Comparison of ENCODE assay signal across 9 cellular contexts in the genomic region with DNA sequence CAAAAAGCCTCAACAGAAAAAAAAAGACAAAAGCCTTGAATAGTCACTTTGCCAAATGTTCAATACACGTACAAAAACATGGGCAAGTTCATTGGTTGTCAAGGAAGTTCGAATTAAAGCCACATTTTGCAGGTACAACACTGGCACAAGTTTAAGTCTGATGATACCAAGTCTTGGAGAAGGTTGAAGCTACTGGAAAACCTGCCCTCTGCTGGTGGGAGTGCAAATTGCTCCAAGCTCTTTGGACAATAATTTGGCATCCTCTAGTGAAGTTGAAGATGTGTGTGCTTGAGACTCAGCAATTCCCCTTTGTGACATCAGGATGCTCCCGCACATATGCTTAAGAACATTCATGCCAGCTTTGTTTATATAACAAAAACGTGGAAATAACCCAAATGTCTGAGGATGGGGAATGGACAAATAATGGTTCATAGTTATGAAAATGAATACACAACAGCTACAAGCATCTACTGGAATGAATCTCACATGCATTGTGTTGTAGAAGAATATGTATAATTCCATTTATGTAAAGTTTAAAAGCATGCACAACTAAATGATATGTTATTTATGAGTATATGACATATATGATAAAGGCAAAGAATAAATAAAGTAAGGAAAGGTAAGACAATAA.
A peak's percentile ranks its signal among the peaks of the same experiment; 100 is the strongest.
DNase-seq lines count a peak whose midpoint lies in the region; ATAC-seq and TF ChIP-seq lines count a peak whose summit lies in the region.
"Had no signal": no experiment of that assay in that cellular context is flagged by ENCODE, and none has a peak within 500 bp of the region (broad histone marks: within the 10 kb centered on the region; RNA-seq: fewer than 3 reads in every experiment).

No MANE protein-coding gene starts in this region.

- no peak for TF ChIP-seq EP300 in upper lobe of left lung (IDR thresholded peaks at IDR 0.05)

- H3K9me3 ChIP-seq in neural progenitor cell (ENCODE audit: low read depth) (no peaks in the 10 kb centered on the region), upper lobe of left lung (no peaks in the 10 kb centered on the region)

- TF ChIP-seq CTCF in CD14-positive monocyte (IDR thresholded peaks at IDR 0.05) (peak; percentile 80), neural progenitor cell (IDR thresholded peaks at IDR 0.05) (peak; percentile 93), upper lobe of left lung (IDR thresholded peaks at IDR 0.05) (peak; percentile 46 to 71 (median 68))

- H3K27me3 ChIP-seq in neural progenitor cell (no peaks in the 10 kb centered on the region), upper lobe of left lung (no peaks in the 10 kb centered on the region)

- no peak for TF ChIP-seq POLR2A in upper lobe of left lung (IDR thresholded peaks at IDR 0.05)

- no peak overlapping the region for H2AFZ ChIP-seq in neural progenitor cell (replicated peaks)

- H3K27me3 Mint-ChIP-seq in CD14-positive monocyte (ENCODE audit: low read depth in 3 of 3) (peaks cover 0 to 4% (median 2%) of the 10 kb centered on the region in 3 donors), neural progenitor cell (ENCODE audit: insufficient read depth, low read depth) (no peaks in the 10 kb centered on the region)
- peaks cover 13% of the 10 kb centered on the region for H3K27me3 Mint-ChIP-seq in activated CD4-positive, alpha-beta memory T cell treated with anti-CD3 and anti-CD28 coated beads for 36 hours

- H3K36me3 ChIP-seq in neural progenitor cell (no peaks in the 10 kb centered on the region), upper lobe of left lung (no peaks in the 10 kb centered on the region)

- no peaks in the 10 kb centered on the region for H4K20me1 ChIP-seq in neural progenitor cell (ENCODE audit: low read depth)

- H3K27ac Mint-ChIP-seq in CD14-positive monocyte = no peak overlapping the region
- no peak overlapping the region for H3K27ac Mint-ChIP-seq in activated CD4-positive, alpha-beta memory T cell treated with anti-CD3 and anti-CD28 coated beads for 36 hours
- H3K27ac Mint-ChIP-seq in neural progenitor cell = no peak overlapping the region
- H3K27ac Mint-ChIP-seq: stimulated activated naive CD8-positive, alpha-beta T cell treated with anti-CD3 and anti-CD28 coated beads, Interleukin-15, Interleukin-2, amounts not matched to agents 100 ng/mL and 50 ng/mL, for 24 hours had no signal

- H3K9me3 Mint-ChIP-seq in CD14-positive monocyte (peaks cover 0 to 10% (median 0%) of the 10 kb centered on the region in 7 donors), neural progenitor cell (no peaks in the 10 kb centered on the region)
- no peaks in the 10 kb centered on the region for H3K9me3 Mint-ChIP-seq in activated CD4-positive, alpha-beta memory T cell treated with anti-CD3 and anti-CD28 coated beads for 36 hours
- H3K9me3 Mint-ChIP-seq: stimulated activated naive CD8-positive, alpha-beta T cell treated with anti-CD3 and anti-CD28 coated beads, Interleukin-15, Interleukin-2, amounts not matched to agents 100 ng/mL and 50 ng/mL, for 24 hours had no signal

- POLR2A ChIA-PET in activated CD4-positive, alpha-beta memory T cell treated with anti-CD3 and anti-CD28 coated beads for 36 hours (lab: Charles Lee) = interaction anchor here (0.7 kb wide), 2 partner anchors 87 to 602 kb away, joined by 3 to 4 read pairs; no protein-coding TSS in a partner anchor

- H3K27ac ChIP-seq in epithelial cell of prostate = no peak overlapping the region
- no peak overlapping the region for H3K27ac ChIP-seq in neural progenitor cell
- no peak overlapping the region for H3K27ac ChIP-seq in upper lobe of left lung

- H3K4me3 Mint-ChIP-seq in CD14-positive monocyte (no peak overlapping the region), neural progenitor cell (no peak overlapping the region)
- no peak overlapping the region for H3K4me3 Mint-ChIP-seq in activated CD4-positive, alpha-beta memory T cell treated with anti-CD3 and anti-CD28 coated beads for 36 hours
- H3K4me3 Mint-ChIP-seq: stimulated activated naive CD8-positive, alpha-beta T cell treated with anti-CD3 and anti-CD28 coated beads, Interleukin-15, Interleukin-2, amounts not matched to agents 100 ng/mL and 50 ng/mL, for 24 hours had no signal

- no peak overlapping the region for H3K9ac ChIP-seq in neural progenitor cell

- H3K36me3 Mint-ChIP-seq in CD14-positive monocyte = no peaks in the 10 kb centered on the region
- H3K36me3 Mint-ChIP-seq in activated CD4-positive, alpha-beta memory T cell treated with anti-CD3 and anti-CD28 coated beads for 36 hours = no peaks in the 10 kb centered on the region
- no peaks in the 10 kb centered on the region for H3K36me3 Mint-ChIP-seq in neural progenitor cell

- H3K79me2 ChIP-seq in neural progenitor cell (ENCODE audit: low read depth) = no peaks in the 10 kb centered on the region

- H3K4me1 Mint-ChIP-seq in CD14-positive monocyte = no peaks in the 10 kb centered on the region
- no peaks in the 10 kb centered on the region for H3K4me1 Mint-ChIP-seq in activated CD4-positive, alpha-beta memory T cell treated with anti-CD3 and anti-CD28 coated beads for 36 hours (ENCODE audit: low read depth)
- no peaks in the 10 kb centered on the region for H3K4me1 Mint-ChIP-seq in neural progenitor cell

- DNase-seq in CD14-positive monocyte (ENCODE audit: low spot score) (no peak), NCI-H345 (lab: John Stamatoyannopoulos, UW) (peak; percentile 34), epithelial cell of prostate (ENCODE audit: low read depth, low spot score) (peak; percentile 12), neural progenitor cell (ENCODE audit: low spot score) (peak; percentile 67), upper lobe of left lung (peak in 1 of 2 donors; percentile 32), NCI-H774 (lab: John Stamatoyannopoulos, UW) (no peak)
- peak; percentile 72 for DNase-seq in activated CD4-positive, alpha-beta memory T cell treated with anti-CD3 and anti-CD28 coated beads for 36 hours

- intact Hi-C loops in CD14-positive monocyte (cut with micrococcal nuclease) = loop anchor here in 1 of 2 donors (10.0 kb wide), 1 partner anchor 582 kb away; no protein-coding TSS in a partner anchor
- intact Hi-C loops in activated CD4-positive, alpha-beta memory T cell treated with anti-CD3 and anti-CD28 coated beads for 36 hours (cut with micrococcal nuclease) = loop anchor here (1.0 to 5.0 kb wide), 4 partner anchors 115 to 650 kb away; no protein-coding TSS in a partner anchor

- WGBS in upper lobe of left lung, 2 donors = 12 to 15% methylated on average over 4 of the region's 4 CpGs

- H3K4me3 ChIP-seq in neural progenitor cell (no peak overlapping the region), upper lobe of left lung (no peak overlapping the region)

- no peaks in the 10 kb centered on the region for H3F3A ChIP-seq in neural progenitor cell (ENCODE audit: low read depth)

- H3K4me1 ChIP-seq in neural progenitor cell = no peaks in the 10 kb centered on the region
- H3K4me1 ChIP-seq in upper lobe of left lung = no peaks in the 10 kb centered on the region

- no peak overlapping the region for H3K4me2 ChIP-seq in neural progenitor cell

- CTCF ChIA-PET in activated CD4-positive, alpha-beta memory T cell treated with anti-CD3 and anti-CD28 coated beads for 36 hours (lab: Charles Lee) = interaction anchor here (0.6 to 2.5 kb wide), 20 partner anchors 9 to 654 kb away, joined by 3 to 15 read pairs (median 4); no protein-coding TSS in a partner anchor

- peak; percentile 63 for ATAC-seq in GM18907 (IDR thresholded peaks at IDR 0.05; ENCODE audit: unreplicated experiment)
- ATAC-seq in upper lobe of left lung (ENCODE audit: low FRiP score in 2 of 2) = no peak

Comparison
In these comparisons a context has a peak if more than half of its experiments do, and no peak if none do; other contexts are left out.
1. DNase-seq: peak in NCI-H345 (single experiment), activated CD4-positive, alpha-beta memory T cell treated with anti-CD3 and anti-CD28 coated beads for 36 hours (single experiment), epithelial cell of prostate (single experiment) and neural progenitor cell (single experiment); none in CD14-positive monocyte (single experiment) and NCI-H774 (single experiment).
2. Peak in every context shown above with its lines, with median percentiles within 50 percentile points of each other: CTCF ChIP-seq.